ENCODE assay signal across 1 cellular context in the genomic region with DNA sequence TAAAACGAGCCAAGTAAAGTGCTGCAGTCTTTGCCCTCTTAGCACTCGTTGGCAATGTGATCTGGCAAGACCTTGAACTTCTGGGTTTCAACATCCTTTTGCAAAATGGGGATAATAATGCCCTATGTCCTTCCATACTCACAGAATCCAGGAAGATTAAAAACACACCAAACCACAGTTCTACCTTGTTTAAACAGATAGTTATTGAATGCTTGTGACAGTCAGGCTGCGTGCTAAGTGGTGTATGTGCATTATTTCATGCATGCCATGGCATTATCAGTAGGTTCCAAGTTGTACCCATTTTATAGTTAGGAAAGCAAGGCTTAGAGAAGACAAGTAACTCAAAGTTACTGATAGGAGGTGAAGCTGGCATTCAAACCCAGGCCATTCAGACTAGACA.
TF ChIP-seq lines count a peak whose summit lies in the region.

No MANE protein-coding gene starts in this region.

TF ChIP-seq in HepG2, 621 proteins besides CTCF, POLR2A, EP300 and RAD21 (continued from another document and continues in another):
- TF ChIP-seq, protein P1, sequence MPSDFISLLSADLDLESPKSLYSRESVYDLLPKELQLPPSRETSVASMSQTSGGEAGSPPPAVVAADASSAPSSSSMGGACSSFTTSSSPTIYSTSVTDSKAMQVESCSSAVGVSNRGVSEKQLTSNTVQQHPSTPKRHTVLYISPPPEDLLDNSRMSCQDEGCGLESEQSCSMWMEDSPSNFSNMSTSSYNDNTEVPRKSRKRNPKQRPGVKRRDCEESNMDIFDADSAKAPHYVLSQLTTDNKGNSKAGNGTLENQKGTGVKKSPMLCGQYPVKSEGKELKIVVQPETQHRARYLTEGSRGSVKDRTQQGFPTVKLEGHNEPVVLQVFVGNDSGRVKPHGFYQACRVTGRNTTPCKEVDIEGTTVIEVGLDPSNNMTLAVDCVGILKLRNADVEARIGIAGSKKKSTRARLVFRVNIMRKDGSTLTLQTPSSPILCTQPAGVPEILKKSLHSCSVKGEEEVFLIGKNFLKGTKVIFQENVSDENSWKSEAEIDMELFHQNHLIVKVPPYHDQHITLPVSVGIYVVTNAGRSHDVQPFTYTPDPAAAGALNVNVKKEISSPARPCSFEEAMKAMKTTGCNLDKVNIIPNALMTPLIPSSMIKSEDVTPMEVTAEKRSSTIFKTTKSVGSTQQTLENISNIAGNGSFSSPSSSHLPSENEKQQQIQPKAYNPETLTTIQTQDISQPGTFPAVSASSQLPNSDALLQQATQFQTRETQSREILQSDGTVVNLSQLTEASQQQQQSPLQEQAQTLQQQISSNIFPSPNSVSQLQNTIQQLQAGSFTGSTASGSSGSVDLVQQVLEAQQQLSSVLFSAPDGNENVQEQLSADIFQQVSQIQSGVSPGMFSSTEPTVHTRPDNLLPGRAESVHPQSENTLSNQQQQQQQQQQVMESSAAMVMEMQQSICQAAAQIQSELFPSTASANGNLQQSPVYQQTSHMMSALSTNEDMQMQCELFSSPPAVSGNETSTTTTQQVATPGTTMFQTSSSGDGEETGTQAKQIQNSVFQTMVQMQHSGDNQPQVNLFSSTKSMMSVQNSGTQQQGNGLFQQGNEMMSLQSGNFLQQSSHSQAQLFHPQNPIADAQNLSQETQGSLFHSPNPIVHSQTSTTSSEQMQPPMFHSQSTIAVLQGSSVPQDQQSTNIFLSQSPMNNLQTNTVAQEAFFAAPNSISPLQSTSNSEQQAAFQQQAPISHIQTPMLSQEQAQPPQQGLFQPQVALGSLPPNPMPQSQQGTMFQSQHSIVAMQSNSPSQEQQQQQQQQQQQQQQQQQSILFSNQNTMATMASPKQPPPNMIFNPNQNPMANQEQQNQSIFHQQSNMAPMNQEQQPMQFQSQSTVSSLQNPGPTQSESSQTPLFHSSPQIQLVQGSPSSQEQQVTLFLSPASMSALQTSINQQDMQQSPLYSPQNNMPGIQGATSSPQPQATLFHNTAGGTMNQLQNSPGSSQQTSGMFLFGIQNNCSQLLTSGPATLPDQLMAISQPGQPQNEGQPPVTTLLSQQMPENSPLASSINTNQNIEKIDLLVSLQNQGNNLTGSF (CRISPR knock-in tag; IDR thresholded peaks at IDR 0.05): no peak
- no peak for TF ChIP-seq HOXA3 (CRISPR knock-in tag; IDR thresholded peaks at IDR 0.05)
- TF ChIP-seq, protein P2, sequence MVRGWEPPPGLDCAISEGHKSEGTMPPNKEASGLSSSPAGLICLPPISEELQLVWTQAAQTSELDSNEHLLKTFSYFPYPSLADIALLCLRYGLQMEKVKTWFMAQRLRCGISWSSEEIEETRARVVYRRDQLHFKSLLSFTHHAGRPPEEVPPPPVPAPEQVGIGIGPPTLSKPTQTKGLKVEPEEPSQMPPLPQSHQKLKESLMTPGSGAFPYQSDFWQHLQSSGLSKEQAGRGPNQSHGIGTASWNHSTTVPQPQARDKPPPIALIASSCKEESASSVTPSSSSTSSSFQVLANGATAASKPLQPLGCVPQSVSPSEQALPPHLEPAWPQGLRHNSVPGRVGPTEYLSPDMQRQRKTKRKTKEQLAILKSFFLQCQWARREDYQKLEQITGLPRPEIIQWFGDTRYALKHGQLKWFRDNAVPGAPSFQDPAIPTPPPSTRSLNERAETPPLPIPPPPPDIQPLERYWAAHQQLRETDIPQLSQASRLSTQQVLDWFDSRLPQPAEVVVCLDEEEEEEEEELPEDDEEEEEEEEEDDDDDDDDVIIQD (CRISPR knock-in tag; IDR thresholded peaks at IDR 0.05; ENCODE audit: low read depth): peak; percentile 25; the same call in 1 of the 2 replicates
- TF ChIP-seq, protein P3, sequence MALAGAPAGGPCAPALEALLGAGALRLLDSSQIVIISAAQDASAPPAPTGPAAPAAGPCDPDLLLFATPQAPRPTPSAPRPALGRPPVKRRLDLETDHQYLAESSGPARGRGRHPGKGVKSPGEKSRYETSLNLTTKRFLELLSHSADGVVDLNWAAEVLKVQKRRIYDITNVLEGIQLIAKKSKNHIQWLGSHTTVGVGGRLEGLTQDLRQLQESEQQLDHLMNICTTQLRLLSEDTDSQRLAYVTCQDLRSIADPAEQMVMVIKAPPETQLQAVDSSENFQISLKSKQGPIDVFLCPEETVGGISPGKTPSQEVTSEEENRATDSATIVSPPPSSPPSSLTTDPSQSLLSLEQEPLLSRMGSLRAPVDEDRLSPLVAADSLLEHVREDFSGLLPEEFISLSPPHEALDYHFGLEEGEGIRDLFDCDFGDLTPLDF (CRISPR knock-in tag; IDR thresholded peaks at IDR 0.05): no peak
- TF ChIP-seq RBFOX2 (IDR thresholded peaks at IDR 0.05; ENCODE audit: low read depth, low read length): no peak
- TF ChIP-seq ZNF572 (CRISPR knock-in tag; IDR thresholded peaks at IDR 0.05): no peak
- TF ChIP-seq ZNF776 (CRISPR knock-in tag; IDR thresholded peaks at IDR 0.05): no peak
- TF ChIP-seq, protein P4, sequence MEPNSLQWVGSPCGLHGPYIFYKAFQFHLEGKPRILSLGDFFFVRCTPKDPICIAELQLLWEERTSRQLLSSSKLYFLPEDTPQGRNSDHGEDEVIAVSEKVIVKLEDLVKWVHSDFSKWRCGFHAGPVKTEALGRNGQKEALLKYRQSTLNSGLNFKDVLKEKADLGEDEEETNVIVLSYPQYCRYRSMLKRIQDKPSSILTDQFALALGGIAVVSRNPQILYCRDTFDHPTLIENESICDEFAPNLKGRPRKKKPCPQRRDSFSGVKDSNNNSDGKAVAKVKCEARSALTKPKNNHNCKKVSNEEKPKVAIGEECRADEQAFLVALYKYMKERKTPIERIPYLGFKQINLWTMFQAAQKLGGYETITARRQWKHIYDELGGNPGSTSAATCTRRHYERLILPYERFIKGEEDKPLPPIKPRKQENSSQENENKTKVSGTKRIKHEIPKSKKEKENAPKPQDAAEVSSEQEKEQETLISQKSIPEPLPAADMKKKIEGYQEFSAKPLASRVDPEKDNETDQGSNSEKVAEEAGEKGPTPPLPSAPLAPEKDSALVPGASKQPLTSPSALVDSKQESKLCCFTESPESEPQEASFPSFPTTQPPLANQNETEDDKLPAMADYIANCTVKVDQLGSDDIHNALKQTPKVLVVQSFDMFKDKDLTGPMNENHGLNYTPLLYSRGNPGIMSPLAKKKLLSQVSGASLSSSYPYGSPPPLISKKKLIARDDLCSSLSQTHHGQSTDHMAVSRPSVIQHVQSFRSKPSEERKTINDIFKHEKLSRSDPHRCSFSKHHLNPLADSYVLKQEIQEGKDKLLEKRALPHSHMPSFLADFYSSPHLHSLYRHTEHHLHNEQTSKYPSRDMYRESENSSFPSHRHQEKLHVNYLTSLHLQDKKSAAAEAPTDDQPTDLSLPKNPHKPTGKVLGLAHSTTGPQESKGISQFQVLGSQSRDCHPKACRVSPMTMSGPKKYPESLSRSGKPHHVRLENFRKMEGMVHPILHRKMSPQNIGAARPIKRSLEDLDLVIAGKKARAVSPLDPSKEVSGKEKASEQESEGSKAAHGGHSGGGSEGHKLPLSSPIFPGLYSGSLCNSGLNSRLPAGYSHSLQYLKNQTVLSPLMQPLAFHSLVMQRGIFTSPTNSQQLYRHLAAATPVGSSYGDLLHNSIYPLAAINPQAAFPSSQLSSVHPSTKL (CRISPR knock-in tag; IDR thresholded peaks at IDR 0.05): peak; percentile 79
- TF ChIP-seq, protein P5, sequence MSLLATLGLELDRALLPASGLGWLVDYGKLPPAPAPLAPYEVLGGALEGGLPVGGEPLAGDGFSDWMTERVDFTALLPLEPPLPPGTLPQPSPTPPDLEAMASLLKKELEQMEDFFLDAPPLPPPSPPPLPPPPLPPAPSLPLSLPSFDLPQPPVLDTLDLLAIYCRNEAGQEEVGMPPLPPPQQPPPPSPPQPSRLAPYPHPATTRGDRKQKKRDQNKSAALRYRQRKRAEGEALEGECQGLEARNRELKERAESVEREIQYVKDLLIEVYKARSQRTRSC (CRISPR knock-in tag; IDR thresholded peaks at IDR 0.05; ENCODE audit: low read depth): no peak
- no peak for TF ChIP-seq HOXD1 (CRISPR knock-in tag; IDR thresholded peaks at IDR 0.05)
- TF ChIP-seq NR2F1 (CRISPR knock-in tag; IDR thresholded peaks at IDR 0.05): no peak
- no peak for TF ChIP-seq HES4 (CRISPR knock-in tag; IDR thresholded peaks at IDR 0.05; ENCODE audit: borderline replicate concordance)
- no peak for TF ChIP-seq IKZF1 (IDR thresholded peaks at IDR 0.05)
- TF ChIP-seq ZNF33B (CRISPR knock-in tag; IDR thresholded peaks at IDR 0.05): no peak
- TF ChIP-seq, protein P6, sequence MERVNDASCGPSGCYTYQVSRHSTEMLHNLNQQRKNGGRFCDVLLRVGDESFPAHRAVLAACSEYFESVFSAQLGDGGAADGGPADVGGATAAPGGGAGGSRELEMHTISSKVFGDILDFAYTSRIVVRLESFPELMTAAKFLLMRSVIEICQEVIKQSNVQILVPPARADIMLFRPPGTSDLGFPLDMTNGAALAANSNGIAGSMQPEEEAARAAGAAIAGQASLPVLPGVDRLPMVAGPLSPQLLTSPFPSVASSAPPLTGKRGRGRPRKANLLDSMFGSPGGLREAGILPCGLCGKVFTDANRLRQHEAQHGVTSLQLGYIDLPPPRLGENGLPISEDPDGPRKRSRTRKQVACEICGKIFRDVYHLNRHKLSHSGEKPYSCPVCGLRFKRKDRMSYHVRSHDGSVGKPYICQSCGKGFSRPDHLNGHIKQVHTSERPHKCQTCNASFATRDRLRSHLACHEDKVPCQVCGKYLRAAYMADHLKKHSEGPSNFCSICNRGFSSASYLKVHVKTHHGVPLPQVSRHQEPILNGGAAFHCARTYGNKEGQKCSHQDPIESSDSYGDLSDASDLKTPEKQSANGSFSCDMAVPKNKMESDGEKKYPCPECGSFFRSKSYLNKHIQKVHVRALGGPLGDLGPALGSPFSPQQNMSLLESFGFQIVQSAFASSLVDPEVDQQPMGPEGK (CRISPR knock-in tag; IDR thresholded peaks at IDR 0.05): no peak
- 0 out of 2 replicates have a peak, but pooled peaks have one; percentile 30 for TF ChIP-seq MEIS1 (CRISPR knock-in tag; IDR thresholded peaks at IDR 0.05; ENCODE audit: borderline replicate concordance)
- TF ChIP-seq TEAD3 (CRISPR knock-in tag; optimal IDR thresholded peaks at IDR 0.05; ENCODE audit: borderline replicate concordance): peak; percentile 31
- TF ChIP-seq MAZ (IDR thresholded peaks at IDR 0.05; ENCODE audit: borderline replicate concordance, low read depth, low read length): no peak
- no peak for TF ChIP-seq MAZ (CRISPR knock-in tag; IDR thresholded peaks at IDR 0.05; ENCODE audit: low read depth)
- TF ChIP-seq HMG20A (CRISPR knock-in tag; IDR thresholded peaks at IDR 0.05; ENCODE audit: borderline replicate concordance): peak; percentile 59; the same call in 1 of the 2 replicates
- TF ChIP-seq CEBPG (CRISPR knock-in tag; IDR thresholded peaks at IDR 0.05): peak; percentile 60
- no peak for TF ChIP-seq ZNF660 (CRISPR knock-in tag; IDR thresholded peaks at IDR 0.05; ENCODE audit: borderline replicate concordance, low read depth)
- no peak for TF ChIP-seq ZC3H4 (CRISPR knock-in tag; IDR thresholded peaks at IDR 0.05; ENCODE audit: borderline replicate concordance)
- TF ChIP-seq ZSCAN31 (CRISPR knock-in tag; IDR thresholded peaks at IDR 0.05; ENCODE audit: low read depth): no peak
- peak; percentile 62; the same call in 1 of the 2 replicates for TF ChIP-seq POGZ (CRISPR knock-in tag; IDR thresholded peaks at IDR 0.05)
- TF ChIP-seq MLLT10 (CRISPR knock-in tag; IDR thresholded peaks at IDR 0.05): no peak
- no peak for TF ChIP-seq IRX3 (CRISPR knock-in tag; IDR thresholded peaks at IDR 0.05; ENCODE audit: borderline replicate concordance, low read depth)
- TF ChIP-seq, protein P7, sequence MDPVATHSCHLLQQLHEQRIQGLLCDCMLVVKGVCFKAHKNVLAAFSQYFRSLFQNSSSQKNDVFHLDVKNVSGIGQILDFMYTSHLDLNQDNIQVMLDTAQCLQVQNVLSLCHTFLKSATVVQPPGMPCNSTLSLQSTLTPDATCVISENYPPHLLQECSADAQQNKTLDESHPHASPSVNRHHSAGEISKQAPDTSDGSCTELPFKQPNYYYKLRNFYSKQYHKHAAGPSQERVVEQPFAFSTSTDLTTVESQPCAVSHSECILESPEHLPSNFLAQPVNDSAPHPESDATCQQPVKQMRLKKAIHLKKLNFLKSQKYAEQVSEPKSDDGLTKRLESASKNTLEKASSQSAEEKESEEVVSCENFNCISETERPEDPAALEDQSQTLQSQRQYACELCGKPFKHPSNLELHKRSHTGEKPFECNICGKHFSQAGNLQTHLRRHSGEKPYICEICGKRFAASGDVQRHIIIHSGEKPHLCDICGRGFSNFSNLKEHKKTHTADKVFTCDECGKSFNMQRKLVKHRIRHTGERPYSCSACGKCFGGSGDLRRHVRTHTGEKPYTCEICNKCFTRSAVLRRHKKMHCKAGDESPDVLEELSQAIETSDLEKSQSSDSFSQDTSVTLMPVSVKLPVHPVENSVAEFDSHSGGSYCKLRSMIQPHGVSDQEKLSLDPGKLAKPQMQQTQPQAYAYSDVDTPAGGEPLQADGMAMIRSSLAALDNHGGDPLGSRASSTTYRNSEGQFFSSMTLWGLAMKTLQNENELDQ (CRISPR knock-in tag; IDR thresholded peaks at IDR 0.05; ENCODE audit: borderline replicate concordance): no peak
- TF ChIP-seq RBM39 (IDR thresholded peaks at IDR 0.05; ENCODE audit: low read depth, low read length, poor library complexity, severe bottlenecking): no peak
- no peak for TF ChIP-seq FOSL1 (CRISPR knock-in tag; IDR thresholded peaks at IDR 0.05; ENCODE audit: borderline replicate concordance)
- no peak for TF ChIP-seq CHD2 (IDR thresholded peaks at IDR 0.05; ENCODE audit: low read depth, low read length)
- no peak for TF ChIP-seq ZNF337 (CRISPR knock-in tag; IDR thresholded peaks at IDR 0.05; ENCODE audit: borderline replicate concordance, low read depth)
- no peak for TF ChIP-seq DPF2 (CRISPR knock-in tag; IDR thresholded peaks at IDR 0.05; ENCODE audit: borderline replicate concordance, low read depth)
- TF ChIP-seq, protein P8, sequence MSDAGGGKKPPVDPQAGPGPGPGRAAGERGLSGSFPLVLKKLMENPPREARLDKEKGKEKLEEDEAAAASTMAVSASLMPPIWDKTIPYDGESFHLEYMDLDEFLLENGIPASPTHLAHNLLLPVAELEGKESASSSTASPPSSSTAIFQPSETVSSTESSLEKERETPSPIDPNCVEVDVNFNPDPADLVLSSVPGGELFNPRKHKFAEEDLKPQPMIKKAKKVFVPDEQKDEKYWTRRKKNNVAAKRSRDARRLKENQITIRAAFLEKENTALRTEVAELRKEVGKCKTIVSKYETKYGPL (CRISPR knock-in tag; IDR thresholded peaks at IDR 0.05): no peak
- peak; percentile 63 for TF ChIP-seq RARA (CRISPR knock-in tag; IDR thresholded peaks at IDR 0.05)
- TF ChIP-seq FOXK2 (IDR thresholded peaks at IDR 0.05): no peak
- TF ChIP-seq HMGA1 (CRISPR knock-in tag; conservative IDR thresholded peaks at IDR 0.05): no peak
- TF ChIP-seq, protein P9, sequence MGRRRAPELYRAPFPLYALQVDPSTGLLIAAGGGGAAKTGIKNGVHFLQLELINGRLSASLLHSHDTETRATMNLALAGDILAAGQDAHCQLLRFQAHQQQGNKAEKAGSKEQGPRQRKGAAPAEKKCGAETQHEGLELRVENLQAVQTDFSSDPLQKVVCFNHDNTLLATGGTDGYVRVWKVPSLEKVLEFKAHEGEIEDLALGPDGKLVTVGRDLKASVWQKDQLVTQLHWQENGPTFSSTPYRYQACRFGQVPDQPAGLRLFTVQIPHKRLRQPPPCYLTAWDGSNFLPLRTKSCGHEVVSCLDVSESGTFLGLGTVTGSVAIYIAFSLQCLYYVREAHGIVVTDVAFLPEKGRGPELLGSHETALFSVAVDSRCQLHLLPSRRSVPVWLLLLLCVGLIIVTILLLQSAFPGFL (CRISPR knock-in tag; IDR thresholded peaks at IDR 0.05): no peak
- TF ChIP-seq RARG (CRISPR knock-in tag; IDR thresholded peaks at IDR 0.05; ENCODE audit: low read depth): no peak
